Comparison of ENCODE assay signal across 9 cellular contexts in genomic region chr10:30980951-30981616, GRCh38. TPM values are rescaled to one million over a fixed set of nuclear protein-coding genes. Genes with fewer than 3 reads are reported as not detected.
DNase-seq lines count a peak whose midpoint lies in the region; ATAC-seq lines count a peak whose summit lies in the region.
"Had no signal": no experiment of that assay in that cellular context is flagged by ENCODE, and none has a peak within 500 bp of the region (broad histone marks: within the 10 kb centered on the region; RNA-seq: fewer than 3 reads in every experiment).

No MANE protein-coding gene starts in this region.

- ATAC-seq in Right ventricle myocardium superior (ENCODE audit: poor library complexity) (peak; percentile 94), HG02610 (IDR thresholded peaks at IDR 0.05; ENCODE audit: unreplicated experiment) (no peak), HG02852 (IDR thresholded peaks at IDR 0.05; ENCODE audit: unreplicated experiment) (no peak)
- no peak for ATAC-seq in effector memory CD8-positive, alpha-beta T cell (replicated peaks)

- DNase-seq in GM04503 (ENCODE audit: low read depth) = peak; percentile 76
- DNase-seq in SJCRH30 = peak; percentile 40 to 68
- DNase-seq in Right ventricle myocardium superior = peak; percentile 67
- DNase-seq in pulmonary artery endothelial cell (ENCODE audit: low read depth, low spot score) = peak; percentile 82
- no peak for DNase-seq in activated CD4-positive, alpha-beta memory T cell treated with anti-CD3 and anti-CD28 coated beads, Interleukin-2, amount 10 ng/mL, durations not matched to agents 7 days and 5 days
- DNase-seq in effector memory CD8-positive, alpha-beta T cell = no peak
- DNase-seq: SK-N-SH had no signal

- H3K4me1 ChIP-seq in SJCRH30 = peaks cover 4% of the 10 kb centered on the region

- H3K4me3 ChIP-seq in SJCRH30 = no peak overlapping the region

- peaks cover 32% of the 10 kb centered on the region for H3K36me3 Mint-ChIP-seq in activated CD4-positive, alpha-beta memory T cell treated with anti-CD3 and anti-CD28 coated beads, Interleukin-2, amount 10 ng/mL, durations not matched to agents 7 days and 5 days (ENCODE audit: low read depth)
- peaks cover 5% of the 10 kb centered on the region for H3K36me3 Mint-ChIP-seq in effector memory CD8-positive, alpha-beta T cell (ENCODE audit: insufficient read depth)

- CTCF ChIA-PET in activated CD4-positive, alpha-beta memory T cell treated with anti-CD3 and anti-CD28 coated beads, Interleukin-2, amount 10 ng/mL, durations not matched to agents 7 days and 5 days (lab: Charles Lee) = no interaction called here

- peaks cover 23% of the 10 kb centered on the region for H3K9me3 Mint-ChIP-seq in activated CD4-positive, alpha-beta memory T cell treated with anti-CD3 and anti-CD28 coated beads, Interleukin-2, amount 10 ng/mL, durations not matched to agents 7 days and 5 days
- H3K9me3 Mint-ChIP-seq in effector memory CD8-positive, alpha-beta T cell = no peaks in the 10 kb centered on the region

- intact Hi-C loops in Right ventricle myocardium superior (cut with DNase I) = no loop called here

- no peak overlapping the region for H3K27ac Mint-ChIP-seq in activated CD4-positive, alpha-beta memory T cell treated with anti-CD3 and anti-CD28 coated beads, Interleukin-2, amount 10 ng/mL, durations not matched to agents 7 days and 5 days
- peak overlapping the region in 1 of 2 donors; percentile 56 for H3K27ac Mint-ChIP-seq in effector memory CD8-positive, alpha-beta T cell

- no peaks in the 10 kb centered on the region for H3K36me3 ChIP-seq in SJCRH30

- no peaks in the 10 kb centered on the region for H3K27me3 Mint-ChIP-seq in activated CD4-positive, alpha-beta memory T cell treated with anti-CD3 and anti-CD28 coated beads, Interleukin-2, amount 10 ng/mL, durations not matched to agents 7 days and 5 days
- no peaks in the 10 kb centered on the region for H3K27me3 Mint-ChIP-seq in effector memory CD8-positive, alpha-beta T cell

- H3K9me3 ChIP-seq in SJCRH30 (replicated peaks) = 0 out of 2 replicates have a peak, but pooled peaks cover 3% of the 10 kb centered on the region
- H3K9me3 ChIP-seq: SK-N-SH had no signal

- no peak overlapping the region for H3K4me3 Mint-ChIP-seq in activated CD4-positive, alpha-beta memory T cell treated with anti-CD3 and anti-CD28 coated beads, Interleukin-2, amount 10 ng/mL, durations not matched to agents 7 days and 5 days
- no peak overlapping the region for H3K4me3 Mint-ChIP-seq in effector memory CD8-positive, alpha-beta T cell

- no peaks in the 10 kb centered on the region for H3K27me3 ChIP-seq in SJCRH30

- H3K4me1 Mint-ChIP-seq in activated CD4-positive, alpha-beta memory T cell treated with anti-CD3 and anti-CD28 coated beads, Interleukin-2, amount 10 ng/mL, durations not matched to agents 7 days and 5 days = peaks cover 18% of the 10 kb centered on the region
- peaks cover 3% of the 10 kb centered on the region in 2 donors for H3K4me1 Mint-ChIP-seq in effector memory CD8-positive, alpha-beta T cell (ENCODE audit: low read depth in 2 of 2)

- POLR2A ChIA-PET in activated CD4-positive, alpha-beta memory T cell treated with anti-CD3 and anti-CD28 coated beads, Interleukin-2, amount 10 ng/mL, durations not matched to agents 7 days and 5 days (lab: Charles Lee) = interaction anchor here (0.8 kb wide), 1 partner anchor 51 kb away, joined by 4 read pairs; the partner anchor contains the start of gene ZNF438

- peak overlapping the region; percentile 6; the same call in 1 of the 2 replicates for H3K27ac ChIP-seq in SJCRH30

RNA-seq across cellular contexts. Expression of gene ZNF438, which starts 50.6 kb away (rescaled TPM):
- 1.5 and 2.2 TPM in 2 replicates for total RNA-seq in SJCRH30 (2014; rRNA removed; shearing (Covaris generic))
- total RNA-seq in Right ventricle myocardium superior (13.0 TPM), pulmonary artery endothelial cell (4.8 and 6.5 TPM in 2 replicates)
- total RNA-seq in activated CD4-positive, alpha-beta memory T cell treated with anti-CD3 and anti-CD28 coated beads, Interleukin-2, amount 10 ng/mL, durations not matched to agents 7 days and 5 days = 1 to 10 TPM; 6.3 to 6.5 TPM

Comparison
In these comparisons a context has a peak if more than half of its experiments do, and no peak if none do; other contexts are left out.
1. DNase-seq: peak in GM04503 (single experiment), SJCRH30 (2 of 2), Right ventricle myocardium superior (single experiment) and pulmonary artery endothelial cell (single experiment); none in activated CD4-positive, alpha-beta memory T cell treated with anti-CD3 and anti-CD28 coated beads, Interleukin-2, amount 10 ng/mL, durations not matched to agents 7 days and 5 days (single experiment) and effector memory CD8-positive, alpha-beta T cell (0 of 3).